Comparison of ENCODE assay signal across 1 cellular context in genomic region chr1:29208462-29208861, GRCh38.
TF ChIP-seq lines count a peak whose summit lies in the region.

No MANE protein-coding gene starts in this region.

TF ChIP-seq in HepG2, 621 proteins besides CTCF, POLR2A, EP300 and RAD21:
- TF ChIP-seq NCOA5 (CRISPR knock-in tag; IDR thresholded peaks at IDR 0.05) (no peak), BATF2 (CRISPR knock-in tag; IDR thresholded peaks at IDR 0.05) (no peak), ZBTB38 (CRISPR knock-in tag; IDR thresholded peaks at IDR 0.05) (no peak), NBN (conservative IDR thresholded peaks at IDR 0.05) (no peak), PRMT3 (CRISPR knock-in tag; IDR thresholded peaks at IDR 0.05; ENCODE audit: borderline replicate concordance, low read depth) (no peak), HNRNPH1 (optimal IDR thresholded peaks at IDR 0.05; ENCODE audit: low read depth, low read length) (no peak), ZNF33B (CRISPR knock-in tag; IDR thresholded peaks at IDR 0.05) (no peak), BCLAF1 (IDR thresholded peaks at IDR 0.05) (no peak), ZNF180 (CRISPR knock-in tag; IDR thresholded peaks at IDR 0.05; ENCODE audit: borderline replicate concordance, low read depth) (no peak), ZSCAN30 (CRISPR knock-in tag; IDR thresholded peaks at IDR 0.05) (no peak)
